Comparison of ENCODE assay signal across 12 cellular contexts in the genomic region with DNA sequence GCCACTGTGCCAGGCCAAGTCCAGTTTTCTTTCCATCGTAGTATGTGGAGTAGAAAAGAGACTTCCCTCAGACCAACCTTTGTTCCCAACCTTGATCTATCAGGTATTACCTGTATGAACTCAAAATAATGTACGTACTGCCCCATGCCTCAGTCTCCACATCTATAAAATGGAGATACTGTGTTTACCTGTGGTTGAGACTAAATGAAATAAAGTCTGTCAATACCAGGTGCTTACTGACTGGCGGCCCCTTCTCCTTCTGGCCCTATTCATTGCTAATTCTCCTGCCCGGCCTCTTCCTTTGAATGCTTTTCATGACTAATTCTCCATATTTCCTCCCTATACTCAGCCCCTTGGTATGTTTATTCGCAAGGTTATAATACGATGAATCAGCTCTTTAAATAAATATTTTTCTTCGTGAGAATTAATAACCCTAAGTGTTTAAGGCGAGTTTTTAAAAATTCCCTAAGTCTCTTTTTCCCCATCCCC.
A peak's percentile ranks its signal among the peaks of the same experiment; 100 is the strongest.
DNase-seq lines count a peak whose midpoint lies in the region; FAIRE-seq and TF ChIP-seq lines count a peak whose summit lies in the region.
"Had no signal": no experiment of that assay in that cellular context is flagged by ENCODE, and none has a peak within 500 bp of the region (broad histone marks: within the 10 kb centered on the region; RNA-seq: fewer than 3 reads in every experiment).

No MANE protein-coding gene starts in this region.

- peaks cover 34% of the 10 kb centered on the region for H3K4me1 ChIP-seq in endothelial cell of umbilical vein (ENCODE audit: control insufficient read depth, extremely low read depth, insufficient read depth, low read length)

- FAIRE-seq in endothelial cell of umbilical vein (lab: Jason Lieb, UNC) = peak; percentile 80
- FAIRE-seq: frontal cortex had no signal

- peak overlapping the region; percentile 71 for H3K4me2 ChIP-seq in endothelial cell of umbilical vein (ENCODE audit: insufficient read depth, low read length)

- POLR2A ChIA-PET in endothelial cell of umbilical vein (lab: Charles Lee) = interaction anchor here (0.5 kb wide), 1 partner anchor 192 kb away, joined by 3 read pairs; a partner anchor contains a TSS

- peak overlapping the region; percentile 81 for H3K27ac ChIP-seq in endothelial cell of umbilical vein (ENCODE audit: insufficient read depth, low read depth, low read length)

- no peaks in the 10 kb centered on the region for H3K27me3 ChIP-seq in endothelial cell of umbilical vein (ENCODE audit: control insufficient read depth in 2 of 2, insufficient read depth in 2 of 2, low read length in 2 of 2)

- H3K9me3 ChIP-seq in endothelial cell of umbilical vein (replicated peaks; ENCODE audit: control insufficient read depth, insufficient read depth, low read length) = no peaks in the 10 kb centered on the region

- H3K79me2 ChIP-seq in endothelial cell of umbilical vein (ENCODE audit: control insufficient read depth, insufficient read depth, low read length) = no peaks in the 10 kb centered on the region

- dilution Hi-C loops in endothelial cell of umbilical vein (cut with MboI; ENCODE audit: extremely low pct_ligation_motif_present, low sequenced_read_pairs) = no loop called here

- TSS peak; percentile 99 for BruUV-seq in endothelial cell of umbilical vein (replicated peaks; lab: Mats Ljungman, UMichigan)

- DNase-seq in ELR (ENCODE audit: low read depth) = peak; percentile 96
- DNase-seq in RKO (ENCODE audit: low spot score) = peak; percentile 84
- DNase-seq in endothelial cell of umbilical vein (ENCODE audit: low read depth, low spot score) = peak; percentile 94
- peak; percentile 59 for DNase-seq in skeletal muscle cell (ENCODE audit: low read depth)
- no peak for DNase-seq in retina
- DNase-seq in cortex of kidney (lab: John Stamatoyannopoulos, UW) = no peak
- DNase-seq in middle frontal gyrus (ENCODE audit: extremely low spot score, low spot score) = no peak
- no peak for DNase-seq in MV-4-11 (lab: John Stamatoyannopoulos, UW)
- DNase-seq: left colon, NCI-H446, SIG-M5 had no signal

- no peaks in the 10 kb centered on the region for H3K36me3 ChIP-seq in endothelial cell of umbilical vein (ENCODE audit: control insufficient read depth in 2 of 2, extremely low read depth in 1 of 2, insufficient read depth in 2 of 2, low read length in 2 of 2)

- CTCF ChIA-PET in endothelial cell of umbilical vein (lab: Charles Lee) = interaction anchor here (1.0 to 3.1 kb wide), 5 partner anchors 9 to 337 kb away, joined by 3 to 19 read pairs (median 4); no protein-coding TSS in a partner anchor

- H3K9ac ChIP-seq in endothelial cell of umbilical vein (replicated peaks; ENCODE audit: extremely low read depth, insufficient read depth, low read length) = peak overlapping the region; percentile 53

- no peak overlapping the region for H2AFZ ChIP-seq in endothelial cell of umbilical vein (ENCODE audit: low read depth, low read length)

- no peak for TF ChIP-seq POLR2A in endothelial cell of umbilical vein (IDR thresholded peaks at IDR 0.05; ENCODE audit: low read depth, low read length)

- no peaks in the 10 kb centered on the region for H3K9me1 ChIP-seq in endothelial cell of umbilical vein (replicated peaks; ENCODE audit: control insufficient read depth, extremely low read depth, insufficient read depth, low read length)

- intact Hi-C loops in endothelial cell of umbilical vein (cut with micrococcal nuclease) = loop anchor here (1.0 kb wide), 2 partner anchors 9 to 48 kb away; no protein-coding TSS in a partner anchor

- no peak overlapping the region for H3K4me3 ChIP-seq in endothelial cell of umbilical vein (replicated peaks in 1 of 3; ENCODE audit: insufficient read depth in 1 of 3, low read depth in 1 of 3, low read length in 3 of 3)
- H3K4me3 ChIP-seq in skeletal muscle cell (ENCODE audit: low read depth, low read length) = no peak overlapping the region

- H4K20me1 ChIP-seq in endothelial cell of umbilical vein (replicated peaks; ENCODE audit: control insufficient read depth, extremely low read depth, insufficient read depth, low read length) = no peaks in the 10 kb centered on the region

- TF ChIP-seq CTCF in endothelial cell of umbilical vein (IDR thresholded peaks at IDR 0.05; ENCODE audit: extremely low read depth in 1 of 2, insufficient read depth in 1 of 2, low read depth in 1 of 2, low read length in 2 of 2) = no peak

TF ChIP-seq in endothelial cell of umbilical vein, 7 proteins besides CTCF, POLR2A, EP300 and RAD21:
- TF ChIP-seq, protein P1, sequence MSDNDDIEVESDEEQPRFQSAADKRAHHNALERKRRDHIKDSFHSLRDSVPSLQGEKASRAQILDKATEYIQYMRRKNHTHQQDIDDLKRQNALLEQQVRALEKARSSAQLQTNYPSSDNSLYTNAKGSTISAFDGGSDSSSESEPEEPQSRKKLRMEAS (IDR thresholded peaks at IDR 0.05; ENCODE audit: insufficient read depth, insufficient read length) = no peak
- TF ChIP-seq GATA2 (IDR thresholded peaks at IDR 0.05; ENCODE audit: insufficient read depth, insufficient read length, low read depth, low read length) (no peak), MYC (IDR thresholded peaks at IDR 0.05; ENCODE audit: low read depth, low read length) (no peak), JUN (IDR thresholded peaks at IDR 0.05; ENCODE audit: borderline replicate concordance, insufficient read depth, insufficient read length, low read depth) (peak; percentile 82), FOS (IDR thresholded peaks at IDR 0.05; ENCODE audit: borderline replicate concordance, insufficient read depth, low read length) (peak; percentile 91), EZH2 (IDR thresholded peaks at IDR 0.05; ENCODE audit: borderline replicate concordance, low read depth, low read length, severe bottlenecking) (no peak), POLR2AphosphoS5 (IDR thresholded peaks at IDR 0.05; ENCODE audit: insufficient read depth, low read depth, low read length) (peak; percentile 72)

Comparison
In these comparisons a context has a peak if more than half of its experiments do, and no peak if none do; other contexts are left out.
1. DNase-seq: peak in ELR (single experiment), RKO (single experiment), endothelial cell of umbilical vein (single experiment) and skeletal muscle cell (single experiment); none in retina (single experiment), cortex of kidney (single experiment), middle frontal gyrus (single experiment) and MV-4-11 (single experiment).